ENCODE assay signal across 17 cellular contexts in the genomic region with DNA sequence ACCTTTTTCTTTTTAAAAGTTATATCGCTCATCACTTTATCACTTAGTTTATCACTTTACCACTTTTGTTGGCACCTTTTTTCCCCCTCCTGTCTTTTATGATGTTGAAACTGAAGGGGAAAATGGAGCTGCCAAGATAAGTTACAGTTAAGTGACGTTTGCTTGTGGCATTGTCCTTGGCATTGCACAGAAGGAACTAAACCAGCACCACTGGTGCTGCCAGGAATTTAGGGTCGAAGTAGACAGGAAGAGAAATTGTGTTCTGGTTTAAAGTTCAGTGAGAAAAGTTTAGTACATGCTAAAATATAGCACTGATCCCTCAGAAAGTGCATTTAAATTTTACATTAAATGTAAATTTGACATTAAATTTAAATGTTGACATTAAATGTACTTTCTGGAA. TPM values are rescaled to one million over a fixed set of nuclear protein-coding genes. Genes with fewer than 3 reads are reported as not detected.
DNase-seq lines count a peak whose midpoint lies in the region; FAIRE-seq and TF ChIP-seq lines count a peak whose summit lies in the region.
"Had no signal": no experiment of that assay in that cellular context is flagged by ENCODE, and none has a peak within 500 bp of the region (broad histone marks: within the 10 kb centered on the region; RNA-seq: fewer than 3 reads in every experiment).

No MANE protein-coding gene starts in this region.

- no peaks in the 10 kb centered on the region for H4K20me1 ChIP-seq in endothelial cell of umbilical vein (replicated peaks; ENCODE audit: control insufficient read depth, extremely low read depth, insufficient read depth, low read length)

- H3K36me3 ChIP-seq in MG63 (peaks cover 8% of the 10 kb centered on the region), endothelial cell of umbilical vein (ENCODE audit: control insufficient read depth in 2 of 2, extremely low read depth in 1 of 2, insufficient read depth in 2 of 2, low read length in 2 of 2) (no peaks in the 10 kb centered on the region), tibial artery (no peaks in the 10 kb centered on the region)

- no peak overlapping the region for H3K4me3 ChIP-seq in MG63
- no peak overlapping the region for H3K4me3 ChIP-seq in endothelial cell of umbilical vein (replicated peaks in 1 of 3; ENCODE audit: insufficient read depth in 1 of 3, low read depth in 1 of 3, low read length in 3 of 3)
- H3K4me3 ChIP-seq in tibial artery, result no peak overlapping the region
- H3K4me3 ChIP-seq: PC-9, SJSA1 had no signal

- H3K27ac ChIP-seq in endothelial cell of umbilical vein (ENCODE audit: insufficient read depth, low read depth, low read length) (no peak overlapping the region), tibial artery (peak overlapping the region; percentile 5 to 52)
- H3K27ac ChIP-seq: KMS-11, PC-9 had no signal

- dilution Hi-C loops in endothelial cell of umbilical vein (cut with MboI; ENCODE audit: extremely low pct_ligation_motif_present, low sequenced_read_pairs), result no loop called here

- no peak overlapping the region for H3K4me2 ChIP-seq in endothelial cell of umbilical vein (ENCODE audit: insufficient read depth, low read length)
- H3K4me2 ChIP-seq: KMS-11, PC-9 had no signal

- FAIRE-seq in endothelial cell of umbilical vein (lab: Jason Lieb, UNC), result peak; percentile 28
- FAIRE-seq: H54 had no signal

- peak; percentile 9 for DNase-seq in MG63
- no peak for DNase-seq in endothelial cell of umbilical vein (ENCODE audit: low read depth, low spot score)
- DNase-seq in nephron progenitor cell, result no peak
- DNase-seq in tibial artery, result no peak
- DNase-seq in G401 (ENCODE audit: low spot score), result no peak
- DNase-seq in CD1c-positive myeloid dendritic cell (ENCODE audit: extremely low spot score), result no peak
- DNase-seq in COR-L47 (lab: John Stamatoyannopoulos, UW), result no peak
- DNase-seq: C1 segment of cervical spinal cord, DMS79, NCI-H1417, NCI-H1930, NCI-H345, NCI-H526, PC-9 had no signal

- H3K9ac ChIP-seq in endothelial cell of umbilical vein (replicated peaks; ENCODE audit: extremely low read depth, insufficient read depth, low read length), result no peak overlapping the region
- H3K9ac ChIP-seq: KMS-11 had no signal

- H3K27me3 Mint-ChIP-seq in nephron progenitor cell (ENCODE audit: low read depth, poor library complexity), result no peaks in the 10 kb centered on the region

- TF ChIP-seq POLR2A in endothelial cell of umbilical vein (IDR thresholded peaks at IDR 0.05; ENCODE audit: low read depth, low read length), result no peak

- H3K27me3 ChIP-seq in MG63 (no peaks in the 10 kb centered on the region), endothelial cell of umbilical vein (ENCODE audit: control insufficient read depth in 2 of 2, insufficient read depth in 2 of 2, low read length in 2 of 2) (no peaks in the 10 kb centered on the region), tibial artery (no peaks in the 10 kb centered on the region)
- H3K27me3 ChIP-seq: SJSA1 had no signal

- intact Hi-C loops in endothelial cell of umbilical vein (cut with micrococcal nuclease) (no loop called here), tibial artery (cut with DNase I; ENCODE audit: low total_unique reads) (no loop called here)

- TF ChIP-seq CTCF in endothelial cell of umbilical vein (IDR thresholded peaks at IDR 0.05; ENCODE audit: extremely low read depth in 1 of 2, insufficient read depth in 1 of 2, low read depth in 1 of 2, low read length in 2 of 2), result no peak
- TF ChIP-seq CTCF in nephron progenitor cell (IDR thresholded peaks at IDR 0.05), result no peak
- no peak for TF ChIP-seq CTCF in tibial artery (IDR thresholded peaks at IDR 0.05)

- H3K9me3 Mint-ChIP-seq in nephron progenitor cell, result no peaks in the 10 kb centered on the region

- H3K79me2 ChIP-seq in endothelial cell of umbilical vein (ENCODE audit: control insufficient read depth, insufficient read depth, low read length), result no peaks in the 10 kb centered on the region

- peaks cover 41% of the 10 kb centered on the region for H3K36me3 Mint-ChIP-seq in nephron progenitor cell (ENCODE audit: low read depth)

- H3K9me1 ChIP-seq in endothelial cell of umbilical vein (replicated peaks; ENCODE audit: control insufficient read depth, extremely low read depth, insufficient read depth, low read length), result no peaks in the 10 kb centered on the region

- H3K27ac Mint-ChIP-seq in nephron progenitor cell, result peak overlapping the region; percentile 91

- CTCF ChIA-PET in endothelial cell of umbilical vein (lab: Charles Lee), result no interaction called here

- no peak overlapping the region for H2AFZ ChIP-seq in endothelial cell of umbilical vein (ENCODE audit: low read depth, low read length)
- H2AFZ ChIP-seq: PC-9 had no signal

- no TSS peak for BruUV-seq in endothelial cell of umbilical vein (replicated peaks; lab: Mats Ljungman, UMichigan)

- H3K9me3 ChIP-seq in MG63 (no peaks in the 10 kb centered on the region), endothelial cell of umbilical vein (replicated peaks; ENCODE audit: control insufficient read depth, insufficient read depth, low read length) (no peaks in the 10 kb centered on the region), tibial artery (no peaks in the 10 kb centered on the region)
- H3K9me3 ChIP-seq: SJSA1 had no signal

- POLR2A ChIA-PET in endothelial cell of umbilical vein (lab: Charles Lee), result no interaction called here

- no peak overlapping the region for H3K4me3 Mint-ChIP-seq in nephron progenitor cell

- in situ Hi-C loops in G401 (cut with HindIII; ENCODE audit: low sequenced_read_pairs), result no loop called here

- H3K4me1 Mint-ChIP-seq in nephron progenitor cell, result no peaks in the 10 kb centered on the region

- no peaks in the 10 kb centered on the region for H3K4me1 ChIP-seq in endothelial cell of umbilical vein (ENCODE audit: control insufficient read depth, extremely low read depth, insufficient read depth, low read length)
- peaks cover 0 to 69% (median 29%) of the 10 kb centered on the region in 4 donors for H3K4me1 ChIP-seq in tibial artery

TF ChIP-seq in endothelial cell of umbilical vein, 7 proteins besides CTCF, POLR2A, EP300 and RAD21:
- no peak for TF ChIP-seq MYC (IDR thresholded peaks at IDR 0.05; ENCODE audit: low read depth, low read length)
- no peak for TF ChIP-seq POLR2AphosphoS5 (IDR thresholded peaks at IDR 0.05; ENCODE audit: insufficient read depth, low read depth, low read length)
- no peak for TF ChIP-seq JUN (IDR thresholded peaks at IDR 0.05; ENCODE audit: borderline replicate concordance, insufficient read depth, insufficient read length, low read depth)
- TF ChIP-seq GATA2 (IDR thresholded peaks at IDR 0.05; ENCODE audit: insufficient read depth, insufficient read length, low read depth, low read length), result no peak
- no peak for TF ChIP-seq FOS (IDR thresholded peaks at IDR 0.05; ENCODE audit: borderline replicate concordance, insufficient read depth, low read length)
- TF ChIP-seq, protein P1, sequence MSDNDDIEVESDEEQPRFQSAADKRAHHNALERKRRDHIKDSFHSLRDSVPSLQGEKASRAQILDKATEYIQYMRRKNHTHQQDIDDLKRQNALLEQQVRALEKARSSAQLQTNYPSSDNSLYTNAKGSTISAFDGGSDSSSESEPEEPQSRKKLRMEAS (IDR thresholded peaks at IDR 0.05; ENCODE audit: insufficient read depth, insufficient read length), result no peak
- no peak for TF ChIP-seq EZH2 (IDR thresholded peaks at IDR 0.05; ENCODE audit: borderline replicate concordance, low read depth, low read length, severe bottlenecking)

RNA-seq across cellular contexts. Expression of a gene that starts 49.9 kb away (rescaled TPM):
- 95.6 and 123 TPM in 2 replicates for total RNA-seq in MG63 (2014; rRNA removed; shearing (Covaris generic); ENCODE audit: low replicate concordance)
- total RNA-seq in endothelial cell of umbilical vein, result 51.1 and 55.4 TPM in 2 replicates
- 6.4 and 8.7 TPM in 2 replicates for polyA plus RNA-seq in endothelial cell of umbilical vein
- polyA plus RNA-seq in endothelial cell of umbilical vein (2011; cell fraction: cytosol; rRNA removed), result 10.4 and 11.4 TPM in 2 replicates
- polyA plus RNA-seq in endothelial cell of umbilical vein (2011; cell fraction: nucleus; rRNA removed), result 25.9 and 36.1 TPM in 2 replicates
- polyA plus RNA-seq in endothelial cell of umbilical vein (2012), result 13.4 and 31.5 TPM in 2 replicates
- polyA minus RNA-seq in endothelial cell of umbilical vein, result 33.6 and 34.5 TPM in 2 replicates
- 6.7 TPM for polyA minus RNA-seq in endothelial cell of umbilical vein (2011; cell fraction: cytosol; rRNA and poly(A)+ RNA removed)
- polyA minus RNA-seq in endothelial cell of umbilical vein (2011; cell fraction: nucleus; rRNA and poly(A)+ RNA removed), result 62.8 and 97.2 TPM in 2 replicates
- 32.6 TPM in 1 of 2 replicates, not detected in the other for total RNA-seq in G401 (2014; rRNA removed; shearing (Covaris generic))
